ENCODE assay signal across 8 cellular contexts in the genomic region with DNA sequence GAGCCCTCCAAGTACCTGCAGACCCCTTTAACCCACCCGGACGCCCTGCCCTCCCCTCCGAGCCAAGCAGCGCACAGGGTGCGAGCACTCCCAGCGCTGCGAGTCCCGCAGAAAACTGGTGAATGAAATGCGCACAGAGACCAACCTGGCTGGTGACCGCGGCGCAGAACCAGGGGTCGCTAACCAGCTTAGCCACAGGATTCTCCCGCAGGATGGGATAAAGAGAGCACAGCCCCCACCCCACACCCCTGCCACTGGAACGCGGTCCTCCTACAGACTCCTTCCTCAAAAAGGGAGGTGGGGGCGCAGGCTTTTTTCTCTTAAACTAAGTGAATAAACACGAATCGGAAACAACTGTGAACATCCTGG. TPM values are rescaled to one million over a fixed set of nuclear protein-coding genes. Genes with fewer than 3 reads are reported as not detected.
A peak's percentile ranks its signal among the peaks of the same experiment; 100 is the strongest.
DNase-seq lines count a peak whose midpoint lies in the region; ATAC-seq and TF ChIP-seq lines count a peak whose summit lies in the region.

No MANE protein-coding gene starts in this region.

- TF ChIP-seq EP300 in suprapubic skin (IDR thresholded peaks at IDR 0.05): no peak

- no peak for TF ChIP-seq POLR2A in suprapubic skin (IDR thresholded peaks at IDR 0.05)

- H3K27me3 ChIP-seq in lung (ENCODE audit: control insufficient read depth, insufficient read depth) (no peaks in the 10 kb centered on the region), suprapubic skin (no peaks in the 10 kb centered on the region)

- WGBS in lung, 2 donors: 0 to 1% methylated on average over 19 of the region's 19 CpGs
- WGBS in suprapubic skin: 1% methylated on average over 16 of the region's 19 CpGs

- H3K9me3 ChIP-seq in lung (ENCODE audit: control insufficient read depth in 2 of 2, insufficient read depth in 1 of 2, low read length in 1 of 2) (no peaks in the 10 kb centered on the region), suprapubic skin (no peaks in the 10 kb centered on the region)

- TF ChIP-seq CTCF in coronary artery (IDR thresholded peaks at IDR 0.05) (no peak), lung (IDR thresholded peaks at IDR 0.05; ENCODE audit: control extremely low read depth, extremely low read depth) (no peak), suprapubic skin (IDR thresholded peaks at IDR 0.05) (no peak)

- peak; percentile 33 to 48 for DNase-seq in NCI-H524 (lab: John Stamatoyannopoulos, UW)
- DNase-seq in NCI-H524 treated with DMSO at 0.1 percent for 48 hours (lab: John Stamatoyannopoulos, UW): no peak
- DNase-seq in T-helper 1 cell: peak in 3 of 5 donors; percentile 3 to 4 (median 4)
- no peak for DNase-seq in coronary artery (ENCODE audit: low spot score)
- DNase-seq in lung (ENCODE audit: low spot score): no peak
- DNase-seq in suprapubic skin (ENCODE audit: low spot score in 2 of 2): peak; percentile 74 to 80
- DNase-seq in NCI-H2171 (lab: John Stamatoyannopoulos, UW): no peak
- DNase-seq in HCEC 1CT: no peak

- H3K4me1 ChIP-seq in lung (ENCODE audit: control insufficient read depth in 2 of 2, insufficient read depth in 2 of 2, low read length in 2 of 2): peaks cover 0 to 2% of the 10 kb centered on the region in 2 donors
- H3K4me1 ChIP-seq in suprapubic skin: peaks cover 45% of the 10 kb centered on the region

- no peak for ATAC-seq in lung (ENCODE audit: insufficient read depth, low FRiP score)

- peak overlapping the region in 1 of 2 donors; percentile 95 for H3K27ac ChIP-seq in coronary artery
- peak overlapping the region in 1 of 2 donors; percentile 100 for H3K27ac ChIP-seq in lung (ENCODE audit: low read depth in 1 of 2, low read length in 1 of 2)
- peak overlapping the region; percentile 98 for H3K27ac ChIP-seq in suprapubic skin

- H3K4me3 ChIP-seq in coronary artery: peak overlapping the region; percentile 93
- peak overlapping the region; percentile 90 for H3K4me3 ChIP-seq in lung
- H3K4me3 ChIP-seq in suprapubic skin: peak overlapping the region; percentile 81

- H3K36me3 ChIP-seq in lung (ENCODE audit: control insufficient read depth in 2 of 2, insufficient read depth in 2 of 2, low read length in 2 of 2): no peaks in the 10 kb centered on the region
- no peaks in the 10 kb centered on the region for H3K36me3 ChIP-seq in suprapubic skin

RNA-seq across cellular contexts. Expression of a gene that starts 1.0 kb away (rescaled TPM):
- total RNA-seq in lung (100 to 1,000 TPM in 1 of 2 donors, 10 to 100 TPM in 1; 34.1 to 120 TPM), suprapubic skin (10 to 100 TPM; 31.8 to 97.3 (median 74.5) TPM)
- 10 to 100 TPM in 1 of 2 donors, 1 to 10 TPM in 1; 8.5 to 14.9 TPM for polyA plus RNA-seq in lung

Comparison
In these comparisons a context has a peak if more than half of its experiments do, and no peak if none do; other contexts are left out.
1. DNase-seq: peak in NCI-H524 (2 of 2), T-helper 1 cell (3 of 5) and suprapubic skin (2 of 2); none in NCI-H524 treated with DMSO at 0.1 percent for 48 hours (single experiment), coronary artery (single experiment), lung (single experiment), NCI-H2171 (single experiment) and HCEC 1CT (single experiment).
2. Peak in every context shown above with its lines, with median percentiles within 50 percentile points of each other: H3K4me3 ChIP-seq.